Comparison of ENCODE assay signal across 1 cellular context in the genomic region with DNA sequence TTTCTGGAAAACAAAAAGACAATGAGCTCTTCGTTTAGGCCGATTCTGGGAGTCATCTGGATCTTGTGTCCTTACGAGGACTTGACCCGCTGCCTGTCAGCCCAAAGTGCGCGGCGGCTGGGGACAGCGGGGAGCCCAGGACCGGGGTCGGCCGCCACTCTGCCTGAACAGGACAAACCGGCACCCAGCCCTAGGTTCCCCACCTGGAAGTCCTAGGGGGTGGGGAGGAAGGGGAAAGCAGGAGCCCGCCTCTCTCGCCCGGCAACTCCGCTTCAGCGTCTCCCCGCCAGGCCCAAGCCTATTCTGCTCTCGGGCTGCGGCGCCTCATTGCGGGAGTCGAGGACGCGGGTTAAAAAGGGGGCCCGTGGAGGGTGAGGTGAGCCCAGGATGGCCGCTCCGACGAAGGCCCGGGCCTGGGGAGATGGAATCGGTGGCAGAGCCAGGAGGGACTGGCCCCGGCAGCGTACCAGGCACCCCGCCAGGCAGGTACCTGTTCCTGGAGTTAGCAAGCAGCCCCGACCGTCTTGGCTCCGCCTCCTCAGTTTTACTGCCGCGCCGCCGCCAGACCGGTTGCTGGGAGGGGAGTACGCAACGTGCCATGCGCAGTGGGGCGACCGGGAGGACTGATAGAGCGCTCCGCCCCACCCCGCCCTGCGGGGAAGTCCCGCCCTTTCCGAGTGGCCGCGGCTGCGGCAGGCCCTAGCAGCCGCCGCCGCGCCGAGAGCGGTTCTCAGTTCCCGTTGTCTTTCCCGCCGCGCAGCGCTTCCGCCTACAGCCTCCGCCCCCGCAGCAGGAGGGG.
TF ChIP-seq lines count a peak whose summit lies in the region.

A gene with protein sequence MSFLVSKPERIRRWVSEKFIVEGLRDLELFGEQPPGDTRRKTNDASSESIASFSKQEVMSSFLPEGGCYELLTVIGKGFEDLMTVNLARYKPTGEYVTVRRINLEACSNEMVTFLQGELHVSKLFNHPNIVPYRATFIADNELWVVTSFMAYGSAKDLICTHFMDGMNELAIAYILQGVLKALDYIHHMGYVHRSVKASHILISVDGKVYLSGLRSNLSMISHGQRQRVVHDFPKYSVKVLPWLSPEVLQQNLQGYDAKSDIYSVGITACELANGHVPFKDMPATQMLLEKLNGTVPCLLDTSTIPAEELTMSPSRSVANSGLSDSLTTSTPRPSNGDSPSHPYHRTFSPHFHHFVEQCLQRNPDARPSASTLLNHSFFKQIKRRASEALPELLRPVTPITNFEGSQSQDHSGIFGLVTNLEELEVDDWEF (minus strand): TSS at position 549 of the 799 bp plus-strand sequence. CDS start 13,430 bp downstream, outside the sequence.

TF ChIP-seq in WTC11, 78 proteins besides CTCF, POLR2A, EP300 and RAD21 (continued from another document):
- TF ChIP-seq, protein P1, sequence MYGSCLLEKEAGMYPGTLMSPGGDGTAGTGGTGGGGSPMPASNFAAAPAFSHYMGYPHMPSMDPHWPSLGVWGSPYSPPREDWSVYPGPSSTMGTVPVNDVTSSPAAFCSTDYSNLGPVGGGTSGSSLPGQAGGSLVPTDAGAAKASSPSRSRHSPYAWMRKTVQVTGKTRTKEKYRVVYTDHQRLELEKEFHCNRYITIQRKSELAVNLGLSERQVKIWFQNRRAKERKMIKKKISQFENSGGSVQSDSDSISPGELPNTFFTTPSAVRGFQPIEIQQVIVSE (CRISPR knock-in tag; IDR thresholded peaks at IDR 0.05; ENCODE audit: borderline replicate concordance) = no peak
- 0 out of 2 replicates have a peak, but pooled peaks have one; percentile 67 for TF ChIP-seq GTF2I (CRISPR knock-in tag; conservative IDR thresholded peaks at IDR 0.05)
- no peak for TF ChIP-seq IRF2 (CRISPR knock-in tag; IDR thresholded peaks at IDR 0.05; ENCODE audit: borderline replicate concordance, low read depth)
- no peak; the same call in 1 of the 2 replicates for TF ChIP-seq HMGA2 (CRISPR knock-in tag; IDR thresholded peaks at IDR 0.05)
- no peak for TF ChIP-seq NR2C2 (CRISPR knock-in tag; IDR thresholded peaks at IDR 0.05)
- no peak for TF ChIP-seq ZNF263 (CRISPR knock-in tag; IDR thresholded peaks at IDR 0.05; ENCODE audit: low read depth)
- peak; percentile 77; the same call in 1 of the 2 replicates for TF ChIP-seq FOXK1 (CRISPR knock-in tag; IDR thresholded peaks at IDR 0.05)
- no peak for TF ChIP-seq TEAD4 (CRISPR knock-in tag; IDR thresholded peaks at IDR 0.05)
- TF ChIP-seq ZNF396 (CRISPR knock-in tag; IDR thresholded peaks at IDR 0.05; ENCODE audit: borderline replicate concordance) = no peak
- peak; percentile 71; the same call in 1 of the 2 replicates for TF ChIP-seq ZBTB21 (CRISPR knock-in tag; IDR thresholded peaks at IDR 0.05; ENCODE audit: borderline replicate concordance)
- TF ChIP-seq KAT7 (CRISPR knock-in tag; IDR thresholded peaks at IDR 0.05; ENCODE audit: borderline replicate concordance) = 0 out of 2 replicates have a peak, but pooled peaks have one; percentile 54
- TF ChIP-seq, protein P2, sequence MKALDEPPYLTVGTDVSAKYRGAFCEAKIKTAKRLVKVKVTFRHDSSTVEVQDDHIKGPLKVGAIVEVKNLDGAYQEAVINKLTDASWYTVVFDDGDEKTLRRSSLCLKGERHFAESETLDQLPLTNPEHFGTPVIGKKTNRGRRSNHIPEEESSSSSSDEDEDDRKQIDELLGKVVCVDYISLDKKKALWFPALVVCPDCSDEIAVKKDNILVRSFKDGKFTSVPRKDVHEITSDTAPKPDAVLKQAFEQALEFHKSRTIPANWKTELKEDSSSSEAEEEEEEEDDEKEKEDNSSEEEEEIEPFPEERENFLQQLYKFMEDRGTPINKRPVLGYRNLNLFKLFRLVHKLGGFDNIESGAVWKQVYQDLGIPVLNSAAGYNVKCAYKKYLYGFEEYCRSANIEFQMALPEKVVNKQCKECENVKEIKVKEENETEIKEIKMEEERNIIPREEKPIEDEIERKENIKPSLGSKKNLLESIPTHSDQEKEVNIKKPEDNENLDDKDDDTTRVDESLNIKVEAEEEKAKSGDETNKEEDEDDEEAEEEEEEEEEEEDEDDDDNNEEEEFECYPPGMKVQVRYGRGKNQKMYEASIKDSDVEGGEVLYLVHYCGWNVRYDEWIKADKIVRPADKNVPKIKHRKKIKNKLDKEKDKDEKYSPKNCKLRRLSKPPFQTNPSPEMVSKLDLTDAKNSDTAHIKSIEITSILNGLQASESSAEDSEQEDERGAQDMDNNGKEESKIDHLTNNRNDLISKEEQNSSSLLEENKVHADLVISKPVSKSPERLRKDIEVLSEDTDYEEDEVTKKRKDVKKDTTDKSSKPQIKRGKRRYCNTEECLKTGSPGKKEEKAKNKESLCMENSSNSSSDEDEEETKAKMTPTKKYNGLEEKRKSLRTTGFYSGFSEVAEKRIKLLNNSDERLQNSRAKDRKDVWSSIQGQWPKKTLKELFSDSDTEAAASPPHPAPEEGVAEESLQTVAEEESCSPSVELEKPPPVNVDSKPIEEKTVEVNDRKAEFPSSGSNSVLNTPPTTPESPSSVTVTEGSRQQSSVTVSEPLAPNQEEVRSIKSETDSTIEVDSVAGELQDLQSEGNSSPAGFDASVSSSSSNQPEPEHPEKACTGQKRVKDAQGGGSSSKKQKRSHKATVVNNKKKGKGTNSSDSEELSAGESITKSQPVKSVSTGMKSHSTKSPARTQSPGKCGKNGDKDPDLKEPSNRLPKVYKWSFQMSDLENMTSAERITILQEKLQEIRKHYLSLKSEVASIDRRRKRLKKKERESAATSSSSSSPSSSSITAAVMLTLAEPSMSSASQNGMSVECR (CRISPR knock-in tag; IDR thresholded peaks at IDR 0.05; ENCODE audit: borderline replicate concordance) = no peak
- TF ChIP-seq ZNF671 (CRISPR knock-in tag; IDR thresholded peaks at IDR 0.05) = no peak
- TF ChIP-seq, protein P3, sequence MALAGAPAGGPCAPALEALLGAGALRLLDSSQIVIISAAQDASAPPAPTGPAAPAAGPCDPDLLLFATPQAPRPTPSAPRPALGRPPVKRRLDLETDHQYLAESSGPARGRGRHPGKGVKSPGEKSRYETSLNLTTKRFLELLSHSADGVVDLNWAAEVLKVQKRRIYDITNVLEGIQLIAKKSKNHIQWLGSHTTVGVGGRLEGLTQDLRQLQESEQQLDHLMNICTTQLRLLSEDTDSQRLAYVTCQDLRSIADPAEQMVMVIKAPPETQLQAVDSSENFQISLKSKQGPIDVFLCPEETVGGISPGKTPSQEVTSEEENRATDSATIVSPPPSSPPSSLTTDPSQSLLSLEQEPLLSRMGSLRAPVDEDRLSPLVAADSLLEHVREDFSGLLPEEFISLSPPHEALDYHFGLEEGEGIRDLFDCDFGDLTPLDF (CRISPR knock-in tag; IDR thresholded peaks at IDR 0.05) = no peak; the same call in 1 of the 2 replicates
- TF ChIP-seq GABPB1 (CRISPR knock-in tag; IDR thresholded peaks at IDR 0.05) = no peak
- TF ChIP-seq, protein P4, sequence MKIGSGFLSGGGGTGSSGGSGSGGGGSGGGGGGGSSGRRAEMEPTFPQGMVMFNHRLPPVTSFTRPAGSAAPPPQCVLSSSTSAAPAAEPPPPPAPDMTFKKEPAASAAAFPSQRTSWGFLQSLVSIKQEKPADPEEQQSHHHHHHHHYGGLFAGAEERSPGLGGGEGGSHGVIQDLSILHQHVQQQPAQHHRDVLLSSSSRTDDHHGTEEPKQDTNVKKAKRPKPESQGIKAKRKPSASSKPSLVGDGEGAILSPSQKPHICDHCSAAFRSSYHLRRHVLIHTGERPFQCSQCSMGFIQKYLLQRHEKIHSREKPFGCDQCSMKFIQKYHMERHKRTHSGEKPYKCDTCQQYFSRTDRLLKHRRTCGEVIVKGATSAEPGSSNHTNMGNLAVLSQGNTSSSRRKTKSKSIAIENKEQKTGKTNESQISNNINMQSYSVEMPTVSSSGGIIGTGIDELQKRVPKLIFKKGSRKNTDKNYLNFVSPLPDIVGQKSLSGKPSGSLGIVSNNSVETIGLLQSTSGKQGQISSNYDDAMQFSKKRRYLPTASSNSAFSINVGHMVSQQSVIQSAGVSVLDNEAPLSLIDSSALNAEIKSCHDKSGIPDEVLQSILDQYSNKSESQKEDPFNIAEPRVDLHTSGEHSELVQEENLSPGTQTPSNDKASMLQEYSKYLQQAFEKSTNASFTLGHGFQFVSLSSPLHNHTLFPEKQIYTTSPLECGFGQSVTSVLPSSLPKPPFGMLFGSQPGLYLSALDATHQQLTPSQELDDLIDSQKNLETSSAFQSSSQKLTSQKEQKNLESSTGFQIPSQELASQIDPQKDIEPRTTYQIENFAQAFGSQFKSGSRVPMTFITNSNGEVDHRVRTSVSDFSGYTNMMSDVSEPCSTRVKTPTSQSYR (CRISPR knock-in tag; IDR thresholded peaks at IDR 0.05) = 0 out of 2 replicates have a peak, but pooled peaks have one; percentile 31
- TF ChIP-seq JAZF1 (CRISPR knock-in tag; IDR thresholded peaks at IDR 0.05) = no peak
- TF ChIP-seq NFE2L1 (CRISPR knock-in tag; IDR thresholded peaks at IDR 0.05) = no peak
- peak; percentile 54; the same call in 1 of the 2 replicates for TF ChIP-seq MYBL2 (CRISPR knock-in tag; IDR thresholded peaks at IDR 0.05)
- TF ChIP-seq PRRX2 (CRISPR knock-in tag; IDR thresholded peaks at IDR 0.05) = no peak; the same call in 1 of the 2 replicates
- no peak for TF ChIP-seq CBFB (CRISPR knock-in tag; IDR thresholded peaks at IDR 0.05; ENCODE audit: low read depth)
- TF ChIP-seq SOX15 (CRISPR knock-in tag; IDR thresholded peaks at IDR 0.05) = no peak
- TF ChIP-seq, protein P5, sequence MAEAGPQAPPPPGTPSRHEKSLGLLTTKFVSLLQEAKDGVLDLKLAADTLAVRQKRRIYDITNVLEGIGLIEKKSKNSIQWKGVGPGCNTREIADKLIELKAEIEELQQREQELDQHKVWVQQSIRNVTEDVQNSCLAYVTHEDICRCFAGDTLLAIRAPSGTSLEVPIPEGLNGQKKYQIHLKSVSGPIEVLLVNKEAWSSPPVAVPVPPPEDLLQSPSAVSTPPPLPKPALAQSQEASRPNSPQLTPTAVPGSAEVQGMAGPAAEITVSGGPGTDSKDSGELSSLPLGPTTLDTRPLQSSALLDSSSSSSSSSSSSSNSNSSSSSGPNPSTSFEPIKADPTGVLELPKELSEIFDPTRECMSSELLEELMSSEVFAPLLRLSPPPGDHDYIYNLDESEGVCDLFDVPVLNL (CRISPR knock-in tag; IDR thresholded peaks at IDR 0.05; ENCODE audit: borderline replicate concordance, low read depth) = peak; percentile 63; the same call in 1 of the 2 replicates
- TF ChIP-seq, protein P6, sequence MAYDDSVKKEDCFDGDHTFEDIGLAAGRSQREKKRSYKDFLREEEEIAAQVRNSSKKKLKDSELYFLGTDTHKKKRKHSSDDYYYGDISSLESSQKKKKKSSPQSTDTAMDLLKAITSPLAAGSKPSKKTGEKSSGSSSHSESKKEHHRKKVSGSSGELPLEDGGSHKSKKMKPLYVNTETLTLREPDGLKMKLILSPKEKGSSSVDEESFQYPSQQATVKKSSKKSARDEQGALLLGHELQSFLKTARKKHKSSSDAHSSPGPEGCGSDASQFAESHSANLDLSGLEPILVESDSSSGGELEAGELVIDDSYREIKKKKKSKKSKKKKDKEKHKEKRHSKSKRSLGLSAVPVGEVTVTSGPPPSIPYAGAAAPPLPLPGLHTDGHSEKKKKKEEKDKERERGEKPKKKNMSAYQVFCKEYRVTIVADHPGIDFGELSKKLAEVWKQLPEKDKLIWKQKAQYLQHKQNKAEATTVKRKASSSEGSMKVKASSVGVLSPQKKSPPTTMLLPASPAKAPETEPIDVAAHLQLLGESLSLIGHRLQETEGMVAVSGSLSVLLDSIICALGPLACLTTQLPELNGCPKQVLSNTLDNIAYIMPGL (CRISPR knock-in tag; IDR thresholded peaks at IDR 0.05) = peak; percentile 84
- TF ChIP-seq GRHL2 (CRISPR knock-in tag; IDR thresholded peaks at IDR 0.05; ENCODE audit: insufficient replicate concordance, severe bottlenecking) = no peak
- TF ChIP-seq OVOL2 (CRISPR knock-in tag; IDR thresholded peaks at IDR 0.05; ENCODE audit: borderline replicate concordance) = no peak
- TF ChIP-seq, protein P7, sequence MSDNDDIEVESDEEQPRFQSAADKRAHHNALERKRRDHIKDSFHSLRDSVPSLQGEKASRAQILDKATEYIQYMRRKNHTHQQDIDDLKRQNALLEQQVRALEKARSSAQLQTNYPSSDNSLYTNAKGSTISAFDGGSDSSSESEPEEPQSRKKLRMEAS (CRISPR knock-in tag; IDR thresholded peaks at IDR 0.05) = peak; percentile 73
- TF ChIP-seq, protein P8, sequence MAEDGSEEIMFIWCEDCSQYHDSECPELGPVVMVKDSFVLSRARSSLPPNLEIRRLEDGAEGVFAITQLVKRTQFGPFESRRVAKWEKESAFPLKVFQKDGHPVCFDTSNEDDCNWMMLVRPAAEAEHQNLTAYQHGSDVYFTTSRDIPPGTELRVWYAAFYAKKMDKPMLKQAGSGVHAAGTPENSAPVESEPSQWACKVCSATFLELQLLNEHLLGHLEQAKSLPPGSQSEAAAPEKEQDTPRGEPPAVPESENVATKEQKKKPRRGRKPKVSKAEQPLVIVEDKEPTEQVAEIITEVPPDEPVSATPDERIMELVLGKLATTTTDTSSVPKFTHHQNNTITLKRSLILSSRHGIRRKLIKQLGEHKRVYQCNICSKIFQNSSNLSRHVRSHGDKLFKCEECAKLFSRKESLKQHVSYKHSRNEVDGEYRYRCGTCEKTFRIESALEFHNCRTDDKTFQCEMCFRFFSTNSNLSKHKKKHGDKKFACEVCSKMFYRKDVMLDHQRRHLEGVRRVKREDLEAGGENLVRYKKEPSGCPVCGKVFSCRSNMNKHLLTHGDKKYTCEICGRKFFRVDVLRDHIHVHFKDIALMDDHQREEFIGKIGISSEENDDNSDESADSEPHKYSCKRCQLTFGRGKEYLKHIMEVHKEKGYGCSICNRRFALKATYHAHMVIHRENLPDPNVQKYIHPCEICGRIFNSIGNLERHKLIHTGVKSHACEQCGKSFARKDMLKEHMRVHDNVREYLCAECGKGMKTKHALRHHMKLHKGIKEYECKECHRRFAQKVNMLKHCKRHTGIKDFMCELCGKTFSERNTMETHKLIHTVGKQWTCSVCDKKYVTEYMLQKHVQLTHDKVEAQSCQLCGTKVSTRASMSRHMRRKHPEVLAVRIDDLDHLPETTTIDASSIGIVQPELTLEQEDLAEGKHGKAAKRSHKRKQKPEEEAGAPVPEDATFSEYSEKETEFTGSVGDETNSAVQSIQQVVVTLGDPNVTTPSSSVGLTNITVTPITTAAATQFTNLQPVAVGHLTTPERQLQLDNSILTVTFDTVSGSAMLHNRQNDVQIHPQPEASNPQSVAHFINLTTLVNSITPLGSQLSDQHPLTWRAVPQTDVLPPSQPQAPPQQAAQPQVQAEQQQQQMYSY (CRISPR knock-in tag; IDR thresholded peaks at IDR 0.05) = peak; percentile 60
- peak; percentile 93 for TF ChIP-seq ETV6 (CRISPR knock-in tag; IDR thresholded peaks at IDR 0.05)
TF ChIP-seq in WTC11: peak in this region for 19.
